ENCODE assay signal across 2 cellular contexts in genomic region chr12:12788131-12788530, GRCh38.
TF ChIP-seq lines count a peak whose summit lies in the region.

No MANE protein-coding gene starts in this region.

TF ChIP-seq in A549, 52 proteins besides CTCF, POLR2A, EP300 and RAD21:
- TF ChIP-seq ZSCAN20 (CRISPR knock-in tag; IDR thresholded peaks at IDR 0.05) = no peak
- no peak for TF ChIP-seq HOXA7 (CRISPR knock-in tag; IDR thresholded peaks at IDR 0.05)
- no peak for TF ChIP-seq ELK1 (IDR thresholded peaks at IDR 0.05; ENCODE audit: low read depth, low read length)
- no peak for TF ChIP-seq MAFK (IDR thresholded peaks at IDR 0.05; ENCODE audit: partially characterized antibody)
- no peak for TF ChIP-seq MAX (IDR thresholded peaks at IDR 0.05)
- no peak for TF ChIP-seq CHD4 (IDR thresholded peaks at IDR 0.05; ENCODE audit: borderline replicate concordance)
- no peak for TF ChIP-seq GATA3 (IDR thresholded peaks at IDR 0.05; ENCODE audit: borderline replicate concordance)
- TF ChIP-seq NR3C1 (IDR thresholded peaks at IDR 0.05) = no peak
- no peak for TF ChIP-seq RARB (CRISPR knock-in tag; IDR thresholded peaks at IDR 0.05)
- TF ChIP-seq MYC (IDR thresholded peaks at IDR 0.05; ENCODE audit: borderline replicate concordance, low read length) = no peak

TF ChIP-seq in IMR-90, 13 proteins besides CTCF, POLR2A, EP300 and RAD21:
- TF ChIP-seq BHLHE40 (IDR thresholded peaks at IDR 0.05; ENCODE audit: low read depth, low read length) = no peak
- TF ChIP-seq RFX5 (IDR thresholded peaks at IDR 0.05; ENCODE audit: low read depth, low read length) = no peak
- TF ChIP-seq CHD1 (IDR thresholded peaks at IDR 0.05; ENCODE audit: low read depth, low read length) = no peak
- TF ChIP-seq RCOR1 (IDR thresholded peaks at IDR 0.05; ENCODE audit: insufficient replicate concordance, low read length) = no peak
- TF ChIP-seq FOS (IDR thresholded peaks at IDR 0.05; ENCODE audit: low read depth, low read length) = no peak
